Comparison of ENCODE assay signal across 9 cellular contexts in genomic region chr10:3484306-3485187, GRCh38.
DNase-seq lines count a peak whose midpoint lies in the region; ATAC-seq, FAIRE-seq and TF ChIP-seq lines count a peak whose summit lies in the region.
"Had no signal": no experiment of that assay in that cellular context is flagged by ENCODE, and none has a peak within 500 bp of the region (broad histone marks: within the 10 kb centered on the region; RNA-seq: fewer than 3 reads in every experiment).

No MANE protein-coding gene starts in this region.

- H3K4me3 ChIP-seq in AG04450 (ENCODE audit: low read depth, low read length) (no peak overlapping the region), astrocyte (ENCODE audit: insufficient read depth, low read depth, low read length) (no peak overlapping the region), neural progenitor cell (no peak overlapping the region)

- H3K27ac Mint-ChIP-seq in astrocyte (ENCODE audit: unreplicated experiment) (no peak overlapping the region), neural progenitor cell (peak overlapping the region; percentile 50)

- H3K36me3 ChIP-seq in astrocyte (ENCODE audit: insufficient read depth, low read length): no peaks in the 10 kb centered on the region
- no peaks in the 10 kb centered on the region for H3K36me3 ChIP-seq in neural progenitor cell

- POLR2A ChIA-PET in AG04450 (lab: Yijun Ruan, JAX): no interaction called here

- no peaks in the 10 kb centered on the region for H3F3A ChIP-seq in neural progenitor cell (ENCODE audit: low read depth)

- CTCF ChIA-PET in AG04450 (lab: Charles Lee): no interaction called here

- H3K9ac ChIP-seq in astrocyte (ENCODE audit: low read length): no peak overlapping the region
- no peak overlapping the region for H3K9ac ChIP-seq in neural progenitor cell

- H3K9me3 ChIP-seq in AG04450 (ENCODE audit: control insufficient read depth, insufficient read depth, low read length): no peaks in the 10 kb centered on the region
- no peaks in the 10 kb centered on the region for H3K9me3 ChIP-seq in astrocyte (ENCODE audit: insufficient read depth, low read depth, low read length)
- H3K9me3 ChIP-seq in neural progenitor cell (ENCODE audit: low read depth): no peaks in the 10 kb centered on the region

- H4K20me1 ChIP-seq in astrocyte (ENCODE audit: insufficient read depth, low read length) (no peaks in the 10 kb centered on the region), neural progenitor cell (ENCODE audit: low read depth) (no peaks in the 10 kb centered on the region)

- ATAC-seq in GM19025 (IDR thresholded peaks at IDR 0.05; ENCODE audit: low read depth, unreplicated experiment) (peak; percentile 72), HG03064 (IDR thresholded peaks at IDR 0.05; ENCODE audit: low read depth, unreplicated experiment) (peak; percentile 71)

- H3K36me3 Mint-ChIP-seq in astrocyte (ENCODE audit: low read depth, unreplicated experiment) (peaks cover 3% of the 10 kb centered on the region), neural progenitor cell (no peaks in the 10 kb centered on the region)

- H3K4me2 ChIP-seq in astrocyte (ENCODE audit: low read length) (peak overlapping the region; percentile 1), neural progenitor cell (no peak overlapping the region)

- TF ChIP-seq CTCF in AG04450 (IDR thresholded peaks at IDR 0.05; ENCODE audit: low read depth, low read length) (no peak), astrocyte (IDR thresholded peaks at IDR 0.05; ENCODE audit: insufficient read depth, low read depth, low read length) (no peak), neural progenitor cell (IDR thresholded peaks at IDR 0.05) (no peak)

- H3K27me3 Mint-ChIP-seq in astrocyte (ENCODE audit: low read depth, unreplicated experiment) (no peaks in the 10 kb centered on the region), neural progenitor cell (ENCODE audit: insufficient read depth, low read depth) (peaks cover 10% of the 10 kb centered on the region)

- FAIRE-seq in astrocyte (lab: Jason Lieb, UNC): peak; percentile 17
- FAIRE-seq: G401.6 had no signal

- no peaks in the 10 kb centered on the region for H3K27me3 ChIP-seq in AG04450 (ENCODE audit: control insufficient read depth, insufficient read depth, low read length)
- H3K27me3 ChIP-seq in astrocyte (ENCODE audit: insufficient read depth, low read length): no peaks in the 10 kb centered on the region
- no peaks in the 10 kb centered on the region for H3K27me3 ChIP-seq in neural progenitor cell

- peaks cover 19% of the 10 kb centered on the region for H3K4me1 ChIP-seq in astrocyte (ENCODE audit: insufficient read depth, low read length)
- peaks cover 4% of the 10 kb centered on the region for H3K4me1 ChIP-seq in neural progenitor cell

- H3K79me2 ChIP-seq in astrocyte (ENCODE audit: insufficient read depth, low read length): no peaks in the 10 kb centered on the region
- H3K79me2 ChIP-seq in neural progenitor cell (ENCODE audit: low read depth): no peaks in the 10 kb centered on the region

- H3K27ac ChIP-seq in AG04450 (ENCODE audit: low read depth, low read length) (peak overlapping the region; percentile 41), astrocyte (ENCODE audit: low read depth, low read length) (no peak overlapping the region), neural progenitor cell (no peak overlapping the region)

- H3K4me1 Mint-ChIP-seq in astrocyte (ENCODE audit: low read depth, unreplicated experiment) (peaks cover 22% of the 10 kb centered on the region), neural progenitor cell (peaks cover 53% of the 10 kb centered on the region)

- DNase-seq in AG04450 (ENCODE audit: low read depth, low spot score): no peak
- DNase-seq in astrocyte (ENCODE audit: low read depth): no peak
- no peak for DNase-seq in neural progenitor cell (ENCODE audit: low spot score)
- no peak for DNase-seq in hypothalamus (lab: John Stamatoyannopoulos, UW)
- DNase-seq in NCI-H2081 treated with DMSO at 0.1 percent for 48 hours (lab: John Stamatoyannopoulos, UW): no peak
- no peak for DNase-seq in NCI-H1694 treated with DMSO at 0.1 percent for 48 hours (lab: John Stamatoyannopoulos, UW)

- peaks cover 8% of the 10 kb centered on the region for H3K9me3 Mint-ChIP-seq in astrocyte (ENCODE audit: unreplicated experiment)
- H3K9me3 Mint-ChIP-seq in neural progenitor cell: peaks cover 12% of the 10 kb centered on the region

- H2AFZ ChIP-seq in astrocyte (ENCODE audit: low read depth, low read length): peak overlapping the region; percentile 41
- no peak overlapping the region for H2AFZ ChIP-seq in neural progenitor cell (replicated peaks)

- H3K4me3 Mint-ChIP-seq in astrocyte (ENCODE audit: unreplicated experiment) (no peak overlapping the region), neural progenitor cell (no peak overlapping the region)
